22 cellular contexts compared by ENCODE assay signal in the genomic region with DNA sequence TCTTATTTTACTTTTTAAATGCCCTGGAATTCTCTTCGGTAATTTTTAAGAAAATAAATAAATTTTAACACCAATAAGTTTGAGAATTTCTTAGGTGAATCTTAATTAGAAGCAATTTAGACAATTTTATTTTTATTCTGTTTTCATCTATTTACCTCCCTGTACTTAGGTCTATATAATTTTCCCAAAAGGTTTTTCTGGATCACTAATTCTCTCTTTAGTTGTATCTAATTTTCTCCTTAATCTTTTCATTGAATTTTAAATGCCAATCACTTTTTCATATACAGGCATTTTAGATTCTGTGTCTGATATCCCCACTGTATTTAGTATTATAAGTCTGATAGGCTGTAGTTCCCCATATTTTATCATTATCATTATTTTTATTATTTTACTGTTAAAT.
DNase-seq lines count a peak whose midpoint lies in the region; ATAC-seq, FAIRE-seq and TF ChIP-seq lines count a peak whose summit lies in the region.
"Had no signal": no experiment of that assay in that cellular context is flagged by ENCODE, and none has a peak within 500 bp of the region (broad histone marks: within the 10 kb centered on the region; RNA-seq: fewer than 3 reads in every experiment).

No MANE protein-coding gene starts in this region.

- no peaks in the 10 kb centered on the region for H3K4me1 ChIP-seq in H9 (ENCODE audit: insufficient read depth, low read length)
- peaks cover 95% of the 10 kb centered on the region for H3K4me1 ChIP-seq in KMS-11 (ENCODE audit: low read depth, poor library complexity, severe bottlenecking)
- H3K4me1 ChIP-seq: Caco-2 had no signal

- no peaks in the 10 kb centered on the region for H3K79me1 ChIP-seq in H9 (ENCODE audit: insufficient read depth, low read depth, low read length, poor library complexity, severe bottlenecking)

- no peaks in the 10 kb centered on the region for H3K23me2 ChIP-seq in H9 (ENCODE audit: insufficient read length, low read depth, low read length, poor library complexity, severe bottlenecking)

- H3K27me3 Mint-ChIP-seq in H9 (ENCODE audit: low read depth): no peaks in the 10 kb centered on the region
- no peaks in the 10 kb centered on the region for H3K27me3 Mint-ChIP-seq in activated CD4-positive, alpha-beta T cell treated with anti-CD3 and anti-CD28 coated beads for 36 hours
- H3K27me3 Mint-ChIP-seq: B cell; CD4-positive, alpha-beta T cell had no signal

- no peak overlapping the region for H3K56ac ChIP-seq in H9 (ENCODE audit: insufficient read length, low read depth, low read length)

- no peak for DNase-seq in H9
- DNase-seq in NCI-H2029 (lab: John Stamatoyannopoulos, UW): no peak
- DNase-seq in H4 (ENCODE audit: low spot score): no peak
- no peak for DNase-seq in activated CD4-positive, alpha-beta T cell treated with anti-CD3 and anti-CD28 coated beads for 36 hours
- DNase-seq: 8988T; AML-193; Caco-2; Calu3; CD4-positive, alpha-beta T cell; CD8-positive, alpha-beta T cell; DMS79 treated with DMSO at 0.1 percent for 48 hours; GF-D8 had no signal

- peak overlapping the region; percentile 75 for H2BK20ac ChIP-seq in H9 (ENCODE audit: low read depth, low read length, poor library complexity, severe bottlenecking)

- H3T11ph ChIP-seq in H9 (ENCODE audit: low read length): no peak overlapping the region

- H3K36me3 Mint-ChIP-seq in H9 (ENCODE audit: insufficient read depth in 1 of 3, low read depth in 3 of 3): peaks cover 3 to 26% (median 4%) of the 10 kb centered on the region in 3 experiments; a peak in 5 of 7 replicates
- H3K36me3 Mint-ChIP-seq in activated CD4-positive, alpha-beta T cell treated with anti-CD3 and anti-CD28 coated beads for 36 hours (ENCODE audit: low read depth): no peaks in the 10 kb centered on the region
- H3K36me3 Mint-ChIP-seq: CD8-positive, alpha-beta T cell had no signal

- no peak overlapping the region for H4K91ac ChIP-seq in H9 (ENCODE audit: insufficient read length, low read depth, low read length)

- no peak overlapping the region for H3K23ac ChIP-seq in H9 (ENCODE audit: insufficient read length, low read depth, low read length)

- intact Hi-C loops in activated CD4-positive, alpha-beta T cell treated with anti-CD3 and anti-CD28 coated beads for 36 hours (cut with DNase I, micrococcal nuclease): no loop called here

- H4K8ac ChIP-seq in H9 (replicated peaks; ENCODE audit: insufficient read length, low read depth, low read length): no peak overlapping the region

- no peak overlapping the region for H2BK120ac ChIP-seq in H9 (ENCODE audit: low read depth, low read length, poor library complexity, severe bottlenecking)

- H3K4me2 ChIP-seq in H9 (ENCODE audit: insufficient read depth, insufficient read length, low read length) (no peak overlapping the region), KMS-11 (no peak overlapping the region)
- H3K4me2 ChIP-seq: A549; BLaER1 treated with 17β-estradiol and CSF1 and Interleukin-3, amounts not matched to agents 10 nM and 100 nM had no signal

- H3K79me2 ChIP-seq in H9 (ENCODE audit: insufficient read depth, low read length): no peaks in the 10 kb centered on the region
- H3K79me2 ChIP-seq in KMS-11 (ENCODE audit: insufficient read depth, low read depth): no peaks in the 10 kb centered on the region

- H3K4me3 ChIP-seq in KMS-11 (IDR thresholded peaks at IDR 0.05; ENCODE audit: insufficient read depth, low read depth, low read length): no peak overlapping the region
- H3K4me3 ChIP-seq: A549; BLaER1 treated with 17β-estradiol and CSF1 and Interleukin-3, amounts not matched to agents 10 nM and 100 nM had no signal

- H2BK12ac ChIP-seq in H9 (ENCODE audit: insufficient read length, low read depth, low read length): no peak overlapping the region

- no peak overlapping the region for H2AFZ ChIP-seq in H9 (ENCODE audit: low read length)
- H2AFZ ChIP-seq in KMS-11 (ENCODE audit: low read depth): no peak overlapping the region

- H4K5ac ChIP-seq in H9 (ENCODE audit: insufficient read length, low read depth, low read length): no peak overlapping the region

- peaks cover 9 to 19% of the 10 kb centered on the region in 2 experiments for H3K9me3 Mint-ChIP-seq in H9
- peaks cover 4% of the 10 kb centered on the region for H3K9me3 Mint-ChIP-seq in activated CD4-positive, alpha-beta T cell treated with anti-CD3 and anti-CD28 coated beads for 36 hours (ENCODE audit: low read depth)
- H3K9me3 Mint-ChIP-seq: CD8-positive, alpha-beta T cell had no signal

- H3K18ac ChIP-seq in H9 (ENCODE audit: insufficient read length, low read depth, low read length): no peak overlapping the region

- H2BK15ac ChIP-seq in H9 (ENCODE audit: low read depth, low read length): no peak overlapping the region

- POLR2A ChIA-PET in activated CD4-positive, alpha-beta T cell treated with anti-CD3 and anti-CD28 coated beads for 36 hours (lab: Charles Lee): no interaction called here

- no peaks in the 10 kb centered on the region for H3K27me3 ChIP-seq in H9 (ENCODE audit: insufficient read depth, low read length)
- no peaks in the 10 kb centered on the region for H3K27me3 ChIP-seq in KMS-11 (ENCODE audit: insufficient read depth, low read depth)
- H3K27me3 ChIP-seq: BLaER1 treated with 17β-estradiol and CSF1 and Interleukin-3, amounts not matched to agents 10 nM and 100 nM had no signal

- TF ChIP-seq CTCF in H9 (conservative IDR thresholded peaks at IDR 0.05) (no peak), KMS-11 (conservative IDR thresholded peaks at IDR 0.05; ENCODE audit: low read depth, low read length) (no peak)

- CTCF ChIA-PET in activated CD4-positive, alpha-beta T cell treated with anti-CD3 and anti-CD28 coated beads for 36 hours (lab: Charles Lee): no interaction called here

- no peaks in the 10 kb centered on the region for H3K36me3 ChIP-seq in KMS-11 (ENCODE audit: insufficient read depth)
- H3K36me3 ChIP-seq: BLaER1 treated with 17β-estradiol and CSF1 and Interleukin-3, amounts not matched to agents 10 nM and 100 nM had no signal

- no peaks in the 10 kb centered on the region for H3K9me3 ChIP-seq in H9 (ENCODE audit: control insufficient read depth, low read depth, low read length)

- WGBS in H9 (ENCODE audit: extremely low coverage, insufficient read length, low lambda C conversion rate): no CpG with 5 or more reads among the region's 1 CpG

- no peak overlapping the region for H3K27ac Mint-ChIP-seq in H9
- no peak overlapping the region for H3K27ac Mint-ChIP-seq in activated CD4-positive, alpha-beta T cell treated with anti-CD3 and anti-CD28 coated beads for 36 hours
- H3K27ac Mint-ChIP-seq: B cell; CD4-positive, alpha-beta T cell; CD8-positive, alpha-beta T cell had no signal

- H3K14ac ChIP-seq in H9 (ENCODE audit: insufficient read depth, low read length): no peak overlapping the region

- H3K27ac ChIP-seq in H9 (ENCODE audit: insufficient read length, low read depth, low read length): no peak overlapping the region
- H3K27ac ChIP-seq in KMS-11: peak overlapping the region; percentile 89; the same call in 1 of the 2 replicates
- H3K27ac ChIP-seq: BLaER1 treated with 17β-estradiol and CSF1 and Interleukin-3, amounts not matched to agents 10 nM and 100 nM; C4-2B had no signal

- no peak for ATAC-seq in activated CD4-positive, alpha-beta T cell treated with anti-CD3 and anti-CD28 coated beads for 36 hours
- ATAC-seq: A549; CD8-positive, alpha-beta T cell had no signal

- H3K4me1 Mint-ChIP-seq in H9: peaks cover 0 to 2% of the 10 kb centered on the region in 2 experiments; a peak in 1 of 4 replicates
- H3K4me1 Mint-ChIP-seq in activated CD4-positive, alpha-beta T cell treated with anti-CD3 and anti-CD28 coated beads for 36 hours: no peaks in the 10 kb centered on the region
- H3K4me1 Mint-ChIP-seq: B cell had no signal

- FAIRE-seq in A204.1 (lab: Jason Lieb, UNC): peak; percentile 19
- FAIRE-seq: A549, D721Med, G401.6, GM12891, GM19239 had no signal

- H3K9ac ChIP-seq in H9 (ENCODE audit: extremely low read depth, insufficient read length, low read length) (no peak overlapping the region), KMS-11 (no peak overlapping the region)
- H3K9ac ChIP-seq: BLaER1 treated with 17β-estradiol and CSF1 and Interleukin-3, amounts not matched to agents 10 nM and 100 nM had no signal

- H4K20me1 ChIP-seq in H9 (ENCODE audit: control insufficient read depth, insufficient read depth, insufficient read length) (no peaks in the 10 kb centered on the region), KMS-11 (ENCODE audit: insufficient read depth) (no peaks in the 10 kb centered on the region)
- H4K20me1 ChIP-seq: BLaER1 treated with 17β-estradiol and CSF1 and Interleukin-3, amounts not matched to agents 10 nM and 100 nM had no signal

- H2BK5ac ChIP-seq in H9 (ENCODE audit: insufficient read length, low read length): no peak overlapping the region

- H2AK5ac ChIP-seq in H9 (ENCODE audit: insufficient read length, low read length): no peak overlapping the region

- H3K4ac ChIP-seq in H9 (ENCODE audit: low read depth, low read length): no peak overlapping the region

- H3K4me3 Mint-ChIP-seq in H9: no peak overlapping the region
- H3K4me3 Mint-ChIP-seq in activated CD4-positive, alpha-beta T cell treated with anti-CD3 and anti-CD28 coated beads for 36 hours: no peak overlapping the region
- H3K4me3 Mint-ChIP-seq: B cell; CD4-positive, alpha-beta T cell; CD8-positive, alpha-beta T cell had no signal
